ENCODE assay signal across 16 cellular contexts in the genomic region with DNA sequence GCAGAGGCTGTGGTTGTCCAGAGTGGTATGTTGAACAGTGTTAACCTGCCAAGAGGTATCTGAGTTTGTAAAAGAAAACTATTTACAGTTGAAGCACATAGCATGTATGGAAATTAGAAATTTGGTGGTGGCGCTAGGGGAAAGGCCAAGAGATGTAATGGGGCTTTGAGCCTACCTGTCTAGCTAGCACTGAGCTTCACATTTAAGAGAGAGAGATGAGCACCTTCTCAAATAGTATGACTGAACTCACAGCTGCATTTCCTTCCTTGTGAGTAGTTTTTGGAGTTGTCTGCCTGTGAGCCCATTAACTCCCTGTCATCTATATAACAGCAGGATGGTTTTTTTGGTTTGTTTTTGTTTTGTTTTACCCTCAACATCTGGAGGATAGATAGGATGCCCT. TPM values are rescaled to one million over a fixed set of nuclear protein-coding genes. Genes with fewer than 3 reads are reported as not detected.
DNase-seq lines count a peak whose midpoint lies in the region; ATAC-seq and TF ChIP-seq lines count a peak whose summit lies in the region.
"Had no signal": no experiment of that assay in that cellular context is flagged by ENCODE, and none has a peak within 500 bp of the region (broad histone marks: within the 10 kb centered on the region; RNA-seq: fewer than 3 reads in every experiment).

No MANE protein-coding gene starts in this region.

- H2BK120ac ChIP-seq in trophoblast cell (ENCODE audit: insufficient read depth, low read length, poor library complexity) = no peak overlapping the region

- ATAC-seq in DND-41 (ENCODE audit: insufficient read depth, low read depth) = no peak
- ATAC-seq in HG03045 (IDR thresholded peaks at IDR 0.05; ENCODE audit: unreplicated experiment) = no peak
- no peak for ATAC-seq in GM18867 (IDR thresholded peaks at IDR 0.05; ENCODE audit: unreplicated experiment)
- ATAC-seq in GM19455 (IDR thresholded peaks at IDR 0.05; ENCODE audit: unreplicated experiment) = no peak
- ATAC-seq: activated T-helper 17 cell treated with anti-CD3 and anti-CD28 coated beads, Interleukin-2, amount 50 U/mL, for 72 hours had no signal

- peak overlapping the region; percentile 79; the same call in 1 of the 2 replicates for H3K4me2 ChIP-seq in DND-41 (ENCODE audit: insufficient read depth, low read length)
- H3K4me2 ChIP-seq in trophoblast cell (ENCODE audit: low read length) = no peak overlapping the region

- H3K4me1 ChIP-seq in DND-41 (ENCODE audit: insufficient read depth, low read length) = peaks cover 46% of the 10 kb centered on the region
- peaks cover 3 to 12% of the 10 kb centered on the region in 2 experiments for H3K4me1 ChIP-seq in trophoblast cell (ENCODE audit: control insufficient read depth in 1 of 2, insufficient read depth in 2 of 2, low read length in 2 of 2)

- H3K18ac ChIP-seq in trophoblast cell (ENCODE audit: low read length) = no peak overlapping the region

- H3K36me3 ChIP-seq in DND-41 (ENCODE audit: insufficient read depth, low read length) (peaks cover 3% of the 10 kb centered on the region; the same call in 1 of the 2 replicates), trophoblast cell (ENCODE audit: control insufficient read depth in 1 of 2, insufficient read depth in 2 of 2, low read length in 2 of 2) (peaks cover 2 to 5% of the 10 kb centered on the region in 2 experiments)
- H3K36me3 ChIP-seq: SJCRH30 had no signal

- H4K91ac ChIP-seq in trophoblast cell (ENCODE audit: low read depth, low read length) = no peak overlapping the region

- no peak overlapping the region for H2BK5ac ChIP-seq in trophoblast cell (ENCODE audit: low read depth, low read length, poor library complexity)

- H3K4me3 ChIP-seq in DND-41 (ENCODE audit: low read depth in 1 of 2, low read length in 2 of 2) (no peak overlapping the region), trophoblast cell (ENCODE audit: low read depth, low read length) (no peak overlapping the region)
- H3K4me3 ChIP-seq: lung, SJCRH30, skin epidermis had no signal

- H3K27me3 ChIP-seq in DND-41 (ENCODE audit: insufficient read depth, low read length, poor library complexity) (no peaks in the 10 kb centered on the region), trophoblast cell (ENCODE audit: insufficient read depth, low read length) (no peaks in the 10 kb centered on the region)
- H3K27me3 ChIP-seq: SJCRH30 had no signal

- DNase-seq in DND-41 = no peak
- DNase-seq in endothelial cell (ENCODE audit: low spot score) = no peak
- DNase-seq in trophoblast cell = peak in 1 of 2 donors; percentile 24
- DNase-seq in NCI-H1417 treated with DMSO at 0.1 percent for 48 hours (lab: John Stamatoyannopoulos, UW) = no peak
- DNase-seq: activated CD4-positive, alpha-beta memory T cell treated with anti-CD3 and anti-CD28 coated beads for 36 hours; amygdala; cortex of kidney; NCI-H2171 treated with DMSO at 0.1 percent for 48 hours; SJCRH30 had no signal

- H4K8ac ChIP-seq in trophoblast cell (ENCODE audit: low read depth, low read length) = no peak overlapping the region

- H2AK5ac ChIP-seq in trophoblast cell (ENCODE audit: low read length) = no peak overlapping the region

- WGBS in trophoblast cell (ENCODE audit: extremely low coverage, insufficient coverage, insufficient read length) = no CpG with 5 or more reads among the region's 1 CpG

- H3K36me3 Mint-ChIP-seq in IgD-negative memory B cell (peaks cover 2% of the 10 kb centered on the region), endothelial cell (ENCODE audit: low read depth, unreplicated experiment) (peaks cover 8% of the 10 kb centered on the region)
- H3K36me3 Mint-ChIP-seq: activated CD4-positive, alpha-beta memory T cell treated with anti-CD3 and anti-CD28 coated beads for 36 hours had no signal

- no peak overlapping the region for H2AFZ ChIP-seq in DND-41 (ENCODE audit: low read depth, low read length)
- no peak overlapping the region for H2AFZ ChIP-seq in trophoblast cell (ENCODE audit: insufficient read depth, low read length, poor library complexity)

- H3K9me3 ChIP-seq in DND-41 (ENCODE audit: insufficient read depth, low read length, severe bottlenecking) (no peaks in the 10 kb centered on the region), trophoblast cell (ENCODE audit: insufficient read depth, low read depth, low read length) (no peaks in the 10 kb centered on the region)
- H3K9me3 ChIP-seq: SJCRH30 had no signal

- no peak overlapping the region for H3K27ac ChIP-seq in DND-41 (ENCODE audit: low read length)
- H3K27ac ChIP-seq in trophoblast cell (ENCODE audit: low read depth, low read length) = no peak overlapping the region
- H3K27ac ChIP-seq: SJCRH30 had no signal

- no peak for TF ChIP-seq CTCF in DND-41 (IDR thresholded peaks at IDR 0.05; ENCODE audit: borderline replicate concordance, extremely low read depth, low read length, poor library complexity, severe bottlenecking)
- no peak for TF ChIP-seq CTCF in endothelial cell (IDR thresholded peaks at IDR 0.05; ENCODE audit: unreplicated experiment)

- no peak overlapping the region for H4K12ac ChIP-seq in trophoblast cell (ENCODE audit: low read depth, low read length)

- H3K4me1 Mint-ChIP-seq in IgD-negative memory B cell (peaks cover 38 to 57% (median 40%) of the 10 kb centered on the region in 3 donors), endothelial cell (ENCODE audit: unreplicated experiment) (peaks cover 49% of the 10 kb centered on the region)

- no peak overlapping the region for H3K23ac ChIP-seq in trophoblast cell (ENCODE audit: low read length)

- peak overlapping the region; percentile 85 to 98 (median 92) for H3K4me3 Mint-ChIP-seq in IgD-negative memory B cell
- peak overlapping the region; percentile 51 for H3K4me3 Mint-ChIP-seq in endothelial cell (ENCODE audit: unreplicated experiment)
- H3K4me3 Mint-ChIP-seq: activated CD4-positive, alpha-beta memory T cell treated with anti-CD3 and anti-CD28 coated beads for 36 hours had no signal

- H3K4ac ChIP-seq in trophoblast cell (ENCODE audit: low read depth, low read length) = peak overlapping the region; percentile 43

- H3K27me3 Mint-ChIP-seq in IgD-negative memory B cell (no peaks in the 10 kb centered on the region), endothelial cell (ENCODE audit: unreplicated experiment) (peaks cover 6% of the 10 kb centered on the region)
- H3K27me3 Mint-ChIP-seq: activated CD4-positive, alpha-beta memory T cell treated with anti-CD3 and anti-CD28 coated beads for 36 hours had no signal

- H3K14ac ChIP-seq in trophoblast cell (ENCODE audit: low read length) = no peak overlapping the region

- H3K9ac ChIP-seq in DND-41 (ENCODE audit: low read depth, low read length) (no peak overlapping the region), trophoblast cell (ENCODE audit: low read length) (no peak overlapping the region)

- H3K9me3 Mint-ChIP-seq in IgD-negative memory B cell = no peaks in the 10 kb centered on the region
- no peaks in the 10 kb centered on the region for H3K9me3 Mint-ChIP-seq in endothelial cell (ENCODE audit: unreplicated experiment)
- H3K9me3 Mint-ChIP-seq: activated CD4-positive, alpha-beta memory T cell treated with anti-CD3 and anti-CD28 coated beads for 36 hours; activated T-helper 17 cell treated with anti-CD3 and anti-CD28 coated beads, Interleukin-2, amount 50 U/mL, for 72 hours had no signal

- H3K79me2 ChIP-seq in DND-41 (ENCODE audit: insufficient read depth, low read length) = peaks cover 89% of the 10 kb centered on the region
- H3K79me2 ChIP-seq in trophoblast cell (ENCODE audit: control insufficient read depth, insufficient read depth, low read length, poor library complexity) = peaks cover 46% of the 10 kb centered on the region

- H4K20me1 ChIP-seq in DND-41 (ENCODE audit: insufficient read depth, low read length) = peaks cover 42% of the 10 kb centered on the region

- H3K79me1 ChIP-seq in trophoblast cell (ENCODE audit: low read length) = peaks cover 15% of the 10 kb centered on the region

- H3K27ac Mint-ChIP-seq in IgD-negative memory B cell (peak overlapping the region; percentile 97 to 99 (median 98)), endothelial cell (ENCODE audit: unreplicated experiment) (no peak overlapping the region)
- H3K27ac Mint-ChIP-seq: activated CD4-positive, alpha-beta memory T cell treated with anti-CD3 and anti-CD28 coated beads for 36 hours had no signal

- H2BK12ac ChIP-seq in trophoblast cell (ENCODE audit: low read length) = no peak overlapping the region

RNA-seq across cellular contexts. Expression of a gene that starts 4.0 kb away (rescaled TPM):
- polyA plus RNA-seq in IgD-negative memory B cell = 49.6 TPM
- 109 TPM for total RNA-seq in endothelial cell (ENCODE audit: unreplicated experiment)
- polyA plus RNA-seq in trophoblast cell (2013) = 204 and 206 TPM in 2 replicates
